8 cellular contexts compared by ENCODE assay signal in the genomic region with DNA sequence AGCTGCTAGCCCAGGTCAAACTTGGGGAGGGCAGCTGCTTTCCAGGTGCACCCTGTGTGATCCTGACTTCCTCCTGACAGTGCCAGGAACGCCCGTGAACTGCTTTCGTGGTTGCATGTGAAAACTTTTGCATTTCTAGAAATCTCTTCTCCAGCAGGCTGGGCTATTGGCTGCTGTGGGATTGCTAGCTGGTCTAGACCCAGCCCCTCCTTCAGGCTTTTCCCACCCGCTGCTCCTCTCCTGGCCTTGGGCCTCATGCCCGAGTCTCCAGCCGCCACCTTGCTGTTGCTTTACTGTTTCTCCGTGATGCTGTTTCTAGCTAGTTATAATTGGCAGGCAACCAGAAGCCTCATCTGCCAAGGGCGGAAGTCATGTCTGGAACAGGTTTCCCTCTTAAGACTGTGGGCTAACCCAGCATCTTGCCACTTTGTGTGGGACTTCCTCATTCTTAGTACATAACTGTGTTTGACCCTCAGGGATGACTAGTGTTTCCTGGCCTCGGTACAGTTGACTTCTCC. TPM values are rescaled to one million over a fixed set of nuclear protein-coding genes. Genes with fewer than 3 reads are reported as not detected.
DNase-seq lines count a peak whose midpoint lies in the region; ATAC-seq, FAIRE-seq and TF ChIP-seq lines count a peak whose summit lies in the region.

No MANE protein-coding gene starts in this region.

- peak; percentile 72 for FAIRE-seq in GM12878 (lab: Jason Lieb, UNC)

- TF ChIP-seq CTCF in GM12878 (IDR thresholded peaks at IDR 0.05 in 2 of 3, conservative IDR thresholded peaks at IDR 0.05 in 1 of 3; ENCODE audit: control insufficient read depth in 2 of 3, extremely low read depth in 1 of 3, insufficient read depth in 1 of 3, low read depth in 3 of 3, low read length in 3 of 3), result no peak

- POLR2A ChIA-PET in GM12878 (lab: Charles Lee), result interaction anchor here (0.7 to 3.4 kb wide), 6 partner anchors 9 to 30 kb away, joined by 3 to 16 read pairs (median 5); a partner anchor contains a TSS

- H3K27me3 ChIP-seq in BLaER1 treated with 17β-estradiol and CSF1 and Interleukin-3, amounts not matched to agents 10 nM and 100 nM, result no peaks in the 10 kb centered on the region
- H3K27me3 ChIP-seq in GM12878 (replicated peaks in 1 of 2; ENCODE audit: control insufficient read depth in 2 of 2, insufficient read depth in 2 of 2, low read length in 1 of 2), result no peaks in the 10 kb centered on the region

- H2AFZ ChIP-seq in GM12878 (ENCODE audit: control insufficient read depth, low read depth, low read length), result peak overlapping the region; percentile 62

- H3K79me2 ChIP-seq in GM12878 (ENCODE audit: control insufficient read depth, insufficient read depth, low read length), result no peaks in the 10 kb centered on the region

- peak in 1 of 2 experiments; percentile 29; a peak in 2 of 4 replicates for TF ChIP-seq EP300 in GM12878 (IDR thresholded peaks at IDR 0.05; ENCODE audit: borderline replicate concordance in 1 of 2, control insufficient read depth in 1 of 2, low read depth in 2 of 2, low read length in 2 of 2)

- TF ChIP-seq POLR2A in GM12878 (IDR thresholded peaks at IDR 0.05; ENCODE audit: low read depth, low read length), result no peak

- RAD21 ChIA-PET in GM12878 (lab: Charles Lee; ENCODE audit: unreplicated experiment), result interaction anchor here (0.6 to 3.0 kb wide), 12 partner anchors 8 to 109 kb away, joined by 3 to 9 read pairs (median 3); a partner anchor contains a TSS

- TF ChIP-seq RAD21 in GM12878 (IDR thresholded peaks at IDR 0.05; ENCODE audit: insufficient read depth, low read depth, low read length), result no peak

- H3K27ac ChIP-seq in BLaER1 treated with 17β-estradiol and CSF1 and Interleukin-3, amounts not matched to agents 10 nM and 100 nM, result peak overlapping the region in 10 of 11 experiments; percentile 84 to 96 (median 91); a peak in 21 of 22 replicates
- peak overlapping the region; percentile 35 for H3K27ac ChIP-seq in GM12878 (ENCODE audit: control insufficient read depth, insufficient read depth)

- H3K27ac Mint-ChIP-seq in stimulated activated naive CD8-positive, alpha-beta T cell treated with anti-CD3 and anti-CD28 coated beads, Interleukin-15, Interleukin-2, amounts not matched to agents 100 ng/mL and 50 ng/mL, for 24 hours, result peak overlapping the region; percentile 93

- no peaks in the 10 kb centered on the region for H3K27me3 Mint-ChIP-seq in stimulated activated naive CD8-positive, alpha-beta T cell treated with anti-CD3 and anti-CD28 coated beads, Interleukin-15, Interleukin-2, amounts not matched to agents 100 ng/mL and 50 ng/mL, for 24 hours

- no peaks in the 10 kb centered on the region for H3K36me3 Mint-ChIP-seq in stimulated activated naive CD8-positive, alpha-beta T cell treated with anti-CD3 and anti-CD28 coated beads, Interleukin-15, Interleukin-2, amounts not matched to agents 100 ng/mL and 50 ng/mL, for 24 hours (ENCODE audit: low read depth)

- H4K20me1 ChIP-seq in BLaER1 treated with 17β-estradiol and CSF1 and Interleukin-3, amounts not matched to agents 10 nM and 100 nM, result no peaks in the 10 kb centered on the region
- H4K20me1 ChIP-seq in GM12878 (ENCODE audit: control insufficient read depth, insufficient read depth), result no peaks in the 10 kb centered on the region

- peak; percentile 81 for DNase-seq in GM12878 (ENCODE audit: low read depth, low spot score)
- DNase-seq in kidney glomerular epithelial cell (lab: John Stamatoyannopoulos, UW), result peak; percentile 83
- DNase-seq in NCI-H748 (lab: John Stamatoyannopoulos, UW; ENCODE audit: unreplicated experiment), result no peak

- H3K4me3 Mint-ChIP-seq in stimulated activated naive CD8-positive, alpha-beta T cell treated with anti-CD3 and anti-CD28 coated beads, Interleukin-15, Interleukin-2, amounts not matched to agents 100 ng/mL and 50 ng/mL, for 24 hours, result peak overlapping the region; percentile 70

- peaks cover 0 to 11% (median 4%) of the 10 kb centered on the region in 11 experiments; a peak in 6 of 22 replicates for H3K36me3 ChIP-seq in BLaER1 treated with 17β-estradiol and CSF1 and Interleukin-3, amounts not matched to agents 10 nM and 100 nM
- H3K36me3 ChIP-seq in GM12878 (ENCODE audit: control insufficient read depth in 2 of 2, insufficient read depth in 2 of 2, low read length in 1 of 2), result no peaks in the 10 kb centered on the region

- H3K9ac ChIP-seq in BLaER1 treated with 17β-estradiol and CSF1 and Interleukin-3, amounts not matched to agents 10 nM and 100 nM, result peak overlapping the region in 10 of 11 experiments; percentile 55 to 81 (median 75); a peak in 21 of 22 replicates
- peak overlapping the region; percentile 35; the same call in 1 of the 2 replicates for H3K9ac ChIP-seq in GM12878 (ENCODE audit: control insufficient read depth, insufficient read depth, low read length)

- intact Hi-C loops in GM12878 (cut with micrococcal nuclease; ENCODE audit: unreplicated experiment), result loop anchor here (5.0 kb wide), 1 partner anchor 291 kb away; no protein-coding TSS in a partner anchor

- peaks cover 56% of the 10 kb centered on the region for H3K4me1 Mint-ChIP-seq in stimulated activated naive CD8-positive, alpha-beta T cell treated with anti-CD3 and anti-CD28 coated beads, Interleukin-15, Interleukin-2, amounts not matched to agents 100 ng/mL and 50 ng/mL, for 24 hours (ENCODE audit: low read depth)

- H3K4me1 ChIP-seq in BLaER1 treated with 17β-estradiol and CSF1 and Interleukin-3, amounts not matched to agents 10 nM and 100 nM, result peaks cover 70 to 100% (median 80%) of the 10 kb centered on the region in 10 experiments
- H3K4me1 ChIP-seq in GM12878 (ENCODE audit: control insufficient read depth, insufficient read depth, low read length), result peaks cover 40% of the 10 kb centered on the region

- CTCF ChIA-PET in GM12878 (lab: Yijun Ruan, JAX), result interaction anchor here (1.0 to 3.2 kb wide), 8 partner anchors 9 to 109 kb away, joined by 3 to 17 read pairs (median 6); no protein-coding TSS in a partner anchor

- H3K4me2 ChIP-seq in BLaER1 treated with 17β-estradiol and CSF1 and Interleukin-3, amounts not matched to agents 10 nM and 100 nM, result peak overlapping the region; percentile 80 to 99 (median 85)
- H3K4me2 ChIP-seq in GM12878 (ENCODE audit: control insufficient read depth, insufficient read depth), result peak overlapping the region; percentile 66

- SMC1A ChIA-PET in GM12878 (lab: Charles Lee; ENCODE audit: uncharacterized antibody, unreplicated experiment), result interaction anchor here (0.6 to 4.8 kb wide), 19 partner anchors 8 to 265 kb away, joined by 3 to 37 read pairs (median 5); a partner anchor contains a TSS

- H3K9me3 ChIP-seq in BLaER1 treated with 17β-estradiol and CSF1 and Interleukin-3, amounts not matched to agents 10 nM and 100 nM (replicated peaks in 1 of 11), result peaks cover 0 to 15% (median 7%) of the 10 kb centered on the region in 11 experiments; a peak in 16 of 22 replicates
- H3K9me3 ChIP-seq in GM12878 (replicated peaks; ENCODE audit: control insufficient read depth, insufficient read depth, low read length), result no peaks in the 10 kb centered on the region; the same call in 2 of the 3 replicates

- H3K9me3 Mint-ChIP-seq in stimulated activated naive CD8-positive, alpha-beta T cell treated with anti-CD3 and anti-CD28 coated beads, Interleukin-15, Interleukin-2, amounts not matched to agents 100 ng/mL and 50 ng/mL, for 24 hours, result no peaks in the 10 kb centered on the region

- H3K4me3 ChIP-seq in BLaER1 treated with 17β-estradiol and CSF1 and Interleukin-3, amounts not matched to agents 10 nM and 100 nM, result peak overlapping the region in 7 of 10 experiments; percentile 8 to 40 (median 27); a peak in 11 of 20 replicates
- 0 out of 2 replicates have a peak overlapping the region, but pooled peaks have one; percentile 17 for H3K4me3 ChIP-seq in GM12878

- ATAC-seq in GM19328 (IDR thresholded peaks at IDR 0.05; ENCODE audit: unreplicated experiment), result peak; percentile 64
- ATAC-seq in HG03469 (IDR thresholded peaks at IDR 0.05; ENCODE audit: unreplicated experiment), result peak; percentile 85
- ATAC-seq in SK-N-SH treated with all-trans-retinoic acid at 6 μM for 48 hours, result peak; percentile 30; the same call in 1 of the 3 replicates
- ATAC-seq in GM12878, result peak; percentile 89

- WGBS in GM12878 (ENCODE audit: insufficient coverage, insufficient replicate concordance, low lambda C conversion rate, missing lambda C conversion rate), result 0% methylated on average over 9 of the region's 9 CpGs

- in situ Hi-C loops in GM12878 (cut with MboI), result no loop called here

- no TSS peak for BruUV-seq in GM12878 (replicated peaks; lab: Mats Ljungman, UMichigan)

TF ChIP-seq in GM12878, 131 proteins besides CTCF, POLR2A, EP300 and RAD21 (continues in another document):
- TF ChIP-seq SPI1 (IDR thresholded peaks at IDR 0.05; ENCODE audit: borderline replicate concordance, insufficient read depth, low read depth, low read length), result peak; percentile 96
- TF ChIP-seq GABPA (IDR thresholded peaks at IDR 0.05; ENCODE audit: low read depth), result 0 out of 2 replicates have a peak, but pooled peaks have one; percentile 21
- TF ChIP-seq BHLHE40 (IDR thresholded peaks at IDR 0.05; ENCODE audit: borderline replicate concordance in 1 of 2, low read depth in 2 of 2, low read length in 1 of 2), result 0 out of 4 replicates have a peak, but pooled peaks of 1 of the 2 experiments have one; percentile 24

RNA-seq across cellular contexts. Expression of a gene that starts 27.0 kb away (rescaled TPM):
- total RNA-seq in GM12878 (2013; cell fraction: nucleolus; rRNA removed), result 42.2 and 48.0 TPM in 2 replicates
- 12.8 and 13.2 TPM in 2 replicates for total RNA-seq in GM12878 (2014; rRNA removed)
- 16.8 and 18.4 TPM in 2 replicates for total RNA-seq in GM12878 (2014; rRNA removed; fragmentation: Illumina TruSeq; extraction: Trizol)
- 23.1 and 23.4 TPM in 2 replicates for total RNA-seq in GM12878 (2021)
- polyA plus RNA-seq in GM12878 (2011; ENCODE audit: low read depth), result 3.3 TPM
- polyA plus RNA-seq in GM12878 (2011; rRNA removed), result 4.3 and 9.5 TPM in 2 replicates
- 1.2 and 2.1 TPM in 2 replicates for polyA plus RNA-seq in GM12878 (2011; cell fraction: cytosol; rRNA removed)
- polyA plus RNA-seq in GM12878 (2011; cell fraction: nucleus; rRNA removed), result 2.4 and 2.7 TPM in 2 replicates
- 2.3 and 4.2 TPM in 2 replicates for polyA plus RNA-seq in GM12878 (2012)
- 13.3 and 13.6 TPM in 2 replicates for polyA plus RNA-seq in GM12878 (2014; fragmentation: Illumina TruSeq; extraction: Trizol)
- polyA plus RNA-seq in GM12878 (2014; fragmentation: Nextera tagmentation; extraction: Ambion mirVana), result 10 to 100 TPM; 10.2 to 11.9 TPM
- polyA plus RNA-seq in GM12878 (2014; rRNA removed), result 8.6 and 13.8 TPM in 2 replicates
- 10 to 100 TPM; 18.4 to 22.7 TPM for polyA plus RNA-seq in GM12878 (2016; fragmentation: Nextera tagmentation; extraction: Ambion mirVana)
- polyA minus RNA-seq in GM12878 (2011; rRNA and poly(A)+ RNA removed), result 4.2 and 9.4 TPM in 2 replicates
- 0.67 and 1.6 TPM in 2 replicates for polyA minus RNA-seq in GM12878 (2011; cell fraction: cytosol; rRNA and poly(A)+ RNA removed)
- 3.1 and 4.4 TPM in 2 replicates for polyA minus RNA-seq in GM12878 (2011; cell fraction: nucleus; rRNA and poly(A)+ RNA removed)

Comparison
In these comparisons a context has a peak if more than half of its experiments do, and no peak if none do; other contexts are left out.
1. ATAC-seq: peak in every context shown above with its lines; median percentile 89 in GM12878; 85 in HG03469; 64 in GM19328; 30 in SK-N-SH treated with all-trans-retinoic acid at 6 μM for 48 hours.